ENCODE assay signal across 11 cellular contexts in genomic region chr17:64155751-64156544, GRCh38. TPM values are rescaled to one million over a fixed set of nuclear protein-coding genes. Genes with fewer than 3 reads are reported as not detected.
A peak's percentile ranks its signal among the peaks of the same experiment; 100 is the strongest.
DNase-seq lines count a peak whose midpoint lies in the region; ATAC-seq and TF ChIP-seq lines count a peak whose summit lies in the region.
"Had no signal": no experiment of that assay in that cellular context is flagged by ENCODE, and none has a peak within 500 bp of the region (broad histone marks: within the 10 kb centered on the region; RNA-seq: fewer than 3 reads in every experiment).

No MANE protein-coding gene starts in this region.

- peak overlapping the region in 2 of 5 experiments; percentile 43 to 44 for H3K4me3 Mint-ChIP-seq in brain
- H3K4me3 Mint-ChIP-seq: IgD-negative memory B cell, memory B cell had no signal

- no peak overlapping the region for H3K4me3 ChIP-seq in psoas muscle

- no peaks in the 10 kb centered on the region for H3K27me3 Mint-ChIP-seq in brain
- H3K27me3 Mint-ChIP-seq: IgD-negative memory B cell, memory B cell had no signal

- H3K4me1 Mint-ChIP-seq in brain, result peaks cover 52% of the 10 kb centered on the region
- H3K4me1 Mint-ChIP-seq: IgD-negative memory B cell, memory B cell had no signal

- peak; percentile 27 for DNase-seq in G401 (ENCODE audit: low spot score)
- peak; percentile 44 for DNase-seq in iPS-NIHi11 (ENCODE audit: low spot score)
- DNase-seq in psoas muscle, result peak; percentile 75 to 91
- DNase-seq in NCI-H128 (lab: John Stamatoyannopoulos, UW; ENCODE audit: unreplicated experiment), result no peak
- DNase-seq: EL had no signal

- TF ChIP-seq CTCF in brain (conservative IDR thresholded peaks at IDR 0.05) (no peak), psoas muscle (IDR thresholded peaks at IDR 0.05) (no peak)

- WGBS in psoas muscle, 3 donors, result 18 to 23% (median 18%) methylated on average over 11 of the region's 11 CpGs

- H3K36me3 Mint-ChIP-seq in brain, result peaks cover 26% of the 10 kb centered on the region

- H3K9me3 ChIP-seq in psoas muscle, result no peaks in the 10 kb centered on the region

- H3K27ac ChIP-seq in psoas muscle, result peak overlapping the region; percentile 88

- peaks cover 87% of the 10 kb centered on the region for H3K4me1 ChIP-seq in psoas muscle

- intact Hi-C loops in psoas muscle (cut with DNase I), result loop anchor here in 1 of 2 donors (5.0 kb wide), 2 partner anchors 46 to 61 kb away; no protein-coding TSS in a partner anchor

- no peaks in the 10 kb centered on the region for H3K9me3 Mint-ChIP-seq in brain
- H3K9me3 Mint-ChIP-seq: IgD-negative memory B cell, memory B cell had no signal

- H3K27ac Mint-ChIP-seq in brain, result peak overlapping the region in 3 of 5 experiments; percentile 64 to 83 (median 67)
- H3K27ac Mint-ChIP-seq: IgD-negative memory B cell, memory B cell had no signal

- ATAC-seq in psoas muscle (peak; percentile 92 to 96 (median 94)), HG03108 (IDR thresholded peaks at IDR 0.05; ENCODE audit: unreplicated experiment) (no peak), HG03280 (IDR thresholded peaks at IDR 0.05; ENCODE audit: unreplicated experiment) (no peak), HG02642 (IDR thresholded peaks at IDR 0.05; ENCODE audit: poor library complexity, unreplicated experiment) (no peak)

- in situ Hi-C loops in G401 (cut with HindIII; ENCODE audit: low sequenced_read_pairs), result no loop called here

- no peaks in the 10 kb centered on the region for H3K27me3 ChIP-seq in psoas muscle (ENCODE audit: insufficient read depth in 3 of 3, low read length in 2 of 3)

- H3K36me3 ChIP-seq in psoas muscle (ENCODE audit: insufficient read depth in 1 of 2, low read depth in 1 of 2), result peaks cover 9 to 30% of the 10 kb centered on the region in 2 donors

RNA-seq across cellular contexts. Expression of gene ERN1, which starts 26.0 kb away (rescaled TPM):
- 3.1 and 3.8 TPM in 2 replicates for total RNA-seq in G401 (2014; rRNA removed; shearing (Covaris generic))
- polyA plus RNA-seq in brain (ENCODE audit: insufficient read depth, low read depth, low replicate concordance), result 2.7 TPM
- total RNA-seq in psoas muscle, result 10 to 100 TPM; 10.6 to 16.6 (median 14.2) TPM
- polyA plus RNA-seq in psoas muscle, result 1 to 10 TPM; 2.8 to 7.6 (median 5.4) TPM

Comparison
In these comparisons a context has a peak if more than half of its experiments do, and no peak if none do; other contexts are left out.
1. ATAC-seq: peak in psoas muscle (4 of 4); none in HG03108 (single experiment), HG03280 (single experiment) and HG02642 (single experiment).